Comparison of ENCODE assay signal across 8 cellular contexts in genomic region chr1:206684003-206684402, GRCh38. TPM values are rescaled to one million over a fixed set of nuclear protein-coding genes. Genes with fewer than 3 reads are reported as not detected.
A peak's percentile ranks its signal among the peaks of the same experiment; 100 is the strongest.
DNase-seq lines count a peak whose midpoint lies in the region; ATAC-seq and TF ChIP-seq lines count a peak whose summit lies in the region.
"Had no signal": no experiment of that assay in that cellular context is flagged by ENCODE, and none has a peak within 500 bp of the region (broad histone marks: within the 10 kb centered on the region; RNA-seq: fewer than 3 reads in every experiment).

No MANE protein-coding gene starts in this region.

- no peak overlapping the region for H2AFZ ChIP-seq in GM23338
- H2AFZ ChIP-seq in fibroblast of lung (ENCODE audit: low read length), result no peak overlapping the region

- peak overlapping the region; percentile 81 for H3K4me3 Mint-ChIP-seq in GM23338

- H3K27ac ChIP-seq in GM23338 (ENCODE audit: low read depth) (no peak overlapping the region), SJSA1 (no peak overlapping the region), fibroblast of lung (ENCODE audit: insufficient read depth, low read length) (no peak overlapping the region), gastrocnemius medialis (peak overlapping the region in 2 of 4 donors; percentile 68 to 98)
- H3K27ac ChIP-seq: SJCRH30 had no signal

- H3K9me2 ChIP-seq in GM23338 (ENCODE audit: insufficient read depth), result no peaks in the 10 kb centered on the region

- H3K9me3 ChIP-seq in SJSA1 (replicated peaks) (no peaks in the 10 kb centered on the region), fibroblast of lung (ENCODE audit: control insufficient read depth, insufficient read depth, low read depth, low read length) (no peaks in the 10 kb centered on the region), gastrocnemius medialis (no peaks in the 10 kb centered on the region)
- H3K9me3 ChIP-seq: SJCRH30 had no signal

- peaks cover 40% of the 10 kb centered on the region for H3K4me1 Mint-ChIP-seq in GM23338

- H3K79me2 ChIP-seq in GM23338 (replicated peaks; ENCODE audit: insufficient read depth) (peaks cover 24% of the 10 kb centered on the region), fibroblast of lung (ENCODE audit: control insufficient read depth, insufficient read depth, low read length) (peaks cover 35% of the 10 kb centered on the region)

- H3K4me2 ChIP-seq in GM23338 (peak overlapping the region; percentile 94), fibroblast of lung (ENCODE audit: extremely low read depth, insufficient read depth, low read length) (peak overlapping the region; percentile 85)

- ATAC-seq in GM23338 (no peak), gastrocnemius medialis (no peak), HG03039 (IDR thresholded peaks at IDR 0.05; ENCODE audit: unreplicated experiment) (no peak)

- in situ Hi-C loops in gastrocnemius medialis (cut with MboI; ENCODE audit: low sequenced_read_pairs in 4 of 4), result loop anchor here in 1 of 4 donors (25.0 kb wide), 1 partner anchor 1128 kb away; no protein-coding TSS in a partner anchor

- no peak overlapping the region for H3K9ac ChIP-seq in fibroblast of lung (ENCODE audit: insufficient read depth, low read length)

- no peaks in the 10 kb centered on the region for H3K9me3 Mint-ChIP-seq in GM23338

- H3K4me3 ChIP-seq in GM23338 (peak overlapping the region; percentile 74), SJSA1 (peak overlapping the region; percentile 75), fibroblast of lung (replicated peaks in 1 of 4; ENCODE audit: control extremely low read depth in 1 of 4, insufficient read depth in 1 of 4, low read depth in 3 of 4, low read length in 4 of 4) (peak overlapping the region in 3 of 4 experiments; percentile 57 to 82 (median 76)), gastrocnemius medialis (peak overlapping the region in 3 of 4 donors; percentile 53 to 79 (median 76))

- no peak overlapping the region for H3K27ac Mint-ChIP-seq in GM23338

- H3K27me3 Mint-ChIP-seq in GM23338 (ENCODE audit: insufficient read depth, low read depth, poor library complexity), result peaks cover 37% of the 10 kb centered on the region

- H3K36me3 ChIP-seq in GM23338 (ENCODE audit: insufficient read depth), result no peaks in the 10 kb centered on the region
- peaks cover 9% of the 10 kb centered on the region for H3K36me3 ChIP-seq in SJSA1
- no peaks in the 10 kb centered on the region for H3K36me3 ChIP-seq in fibroblast of lung (ENCODE audit: control insufficient read depth, insufficient read depth, low read length)
- H3K36me3 ChIP-seq in gastrocnemius medialis, result no peaks in the 10 kb centered on the region
- H3K36me3 ChIP-seq: SJCRH30 had no signal

- no peak for DNase-seq in GM23338 (ENCODE audit: low spot score)
- DNase-seq in SJSA1 (ENCODE audit: low read depth in 1 of 2, low spot score in 2 of 2), result no peak
- no peak for DNase-seq in fibroblast of lung (ENCODE audit: low read depth in 2 of 2)
- no peak for DNase-seq in gastrocnemius medialis
- no peak for DNase-seq in hypothalamus (lab: John Stamatoyannopoulos, UW)
- DNase-seq in activated effector memory CD4-positive, alpha-beta T cell treated with Interleukin-2 at 50 U/mL for 16 hours, result no peak

- H3K4me1 ChIP-seq in GM23338 (ENCODE audit: insufficient read depth) (peaks cover 32% of the 10 kb centered on the region), SJSA1 (replicated peaks) (peaks cover 30% of the 10 kb centered on the region), fibroblast of lung (ENCODE audit: control insufficient read depth, extremely low read depth, insufficient read depth, low read length) (peaks cover 11% of the 10 kb centered on the region), gastrocnemius medialis (peaks cover 32 to 36% of the 10 kb centered on the region in 2 donors)

- intact Hi-C loops in gastrocnemius medialis (cut with DNase I; ENCODE audit: low total_unique reads), result loop anchor here (1.0 kb wide), 2 partner anchors 26 to 49 kb away; partner anchors contain the start of gene DYRK3

- H4K20me1 ChIP-seq in GM23338 (replicated peaks; ENCODE audit: insufficient read depth), result peaks cover 25% of the 10 kb centered on the region
- no peaks in the 10 kb centered on the region for H4K20me1 ChIP-seq in fibroblast of lung (ENCODE audit: control insufficient read depth, extremely low read depth, insufficient read depth, low read length)

- H3F3A ChIP-seq in GM23338 (replicated peaks; ENCODE audit: low read depth), result peaks cover 11% of the 10 kb centered on the region; the same call in 1 of the 2 replicates

- TF ChIP-seq POLR2A in gastrocnemius medialis (IDR thresholded peaks at IDR 0.05), result no peak

- TF ChIP-seq CTCF in GM23338 (conservative IDR thresholded peaks at IDR 0.05; ENCODE audit: low read depth in 2 of 2) (no peak), fibroblast of lung (conservative IDR thresholded peaks at IDR 0.05 in 1 of 2, IDR thresholded peaks at IDR 0.05 in 1 of 2; ENCODE audit: low read depth in 1 of 2, low read length in 2 of 2) (no peak), gastrocnemius medialis (IDR thresholded peaks at IDR 0.05 in 4 of 5, conservative IDR thresholded peaks at IDR 0.05 in 1 of 5) (no peak)

- peaks cover 43% of the 10 kb centered on the region for H3K27me3 ChIP-seq in GM23338 (ENCODE audit: insufficient read depth)
- H3K27me3 ChIP-seq in SJSA1 (replicated peaks), result no peaks in the 10 kb centered on the region
- peaks cover 6% of the 10 kb centered on the region for H3K27me3 ChIP-seq in fibroblast of lung (ENCODE audit: control insufficient read depth, insufficient read depth, low read length)
- no peaks in the 10 kb centered on the region for H3K27me3 ChIP-seq in gastrocnemius medialis
- H3K27me3 ChIP-seq: SJCRH30 had no signal

- H3K36me3 Mint-ChIP-seq in GM23338 (ENCODE audit: low read depth), result peaks cover 3% of the 10 kb centered on the region; the same call in 1 of the 3 replicates

TF ChIP-seq in GM23338, 12 proteins besides CTCF, POLR2A, EP300 and RAD21 (continues in another document):
- TF ChIP-seq EZH2 (IDR thresholded peaks at IDR 0.05; ENCODE audit: low read depth, unreplicated experiment) (no peak), NANOG (IDR thresholded peaks at IDR 0.05; ENCODE audit: borderline replicate concordance) (no peak), EZH2phosphoT487 (IDR thresholded peaks at IDR 0.05; ENCODE audit: unreplicated experiment) (no peak), STAT1 (IDR thresholded peaks at IDR 0.05; ENCODE audit: unreplicated experiment) (no peak), JUNB (IDR thresholded peaks at IDR 0.05; ENCODE audit: unreplicated experiment) (no peak)
- TF ChIP-seq, protein P1, sequence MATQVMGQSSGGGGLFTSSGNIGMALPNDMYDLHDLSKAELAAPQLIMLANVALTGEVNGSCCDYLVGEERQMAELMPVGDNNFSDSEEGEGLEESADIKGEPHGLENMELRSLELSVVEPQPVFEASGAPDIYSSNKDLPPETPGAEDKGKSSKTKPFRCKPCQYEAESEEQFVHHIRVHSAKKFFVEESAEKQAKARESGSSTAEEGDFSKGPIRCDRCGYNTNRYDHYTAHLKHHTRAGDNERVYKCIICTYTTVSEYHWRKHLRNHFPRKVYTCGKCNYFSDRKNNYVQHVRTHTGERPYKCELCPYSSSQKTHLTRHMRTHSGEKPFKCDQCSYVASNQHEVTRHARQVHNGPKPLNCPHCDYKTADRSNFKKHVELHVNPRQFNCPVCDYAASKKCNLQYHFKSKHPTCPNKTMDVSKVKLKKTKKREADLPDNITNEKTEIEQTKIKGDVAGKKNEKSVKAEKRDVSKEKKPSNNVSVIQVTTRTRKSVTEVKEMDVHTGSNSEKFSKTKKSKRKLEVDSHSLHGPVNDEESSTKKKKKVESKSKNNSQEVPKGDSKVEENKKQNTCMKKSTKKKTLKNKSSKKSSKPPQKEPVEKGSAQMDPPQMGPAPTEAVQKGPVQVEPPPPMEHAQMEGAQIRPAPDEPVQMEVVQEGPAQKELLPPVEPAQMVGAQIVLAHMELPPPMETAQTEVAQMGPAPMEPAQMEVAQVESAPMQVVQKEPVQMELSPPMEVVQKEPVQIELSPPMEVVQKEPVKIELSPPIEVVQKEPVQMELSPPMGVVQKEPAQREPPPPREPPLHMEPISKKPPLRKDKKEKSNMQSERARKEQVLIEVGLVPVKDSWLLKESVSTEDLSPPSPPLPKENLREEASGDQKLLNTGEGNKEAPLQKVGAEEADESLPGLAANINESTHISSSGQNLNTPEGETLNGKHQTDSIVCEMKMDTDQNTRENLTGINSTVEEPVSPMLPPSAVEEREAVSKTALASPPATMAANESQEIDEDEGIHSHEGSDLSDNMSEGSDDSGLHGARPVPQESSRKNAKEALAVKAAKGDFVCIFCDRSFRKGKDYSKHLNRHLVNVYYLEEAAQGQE (IDR thresholded peaks at IDR 0.05; ENCODE audit: unreplicated experiment), result no peak

RNA-seq across cellular contexts. Expression of gene MAPKAPK2, which starts 0.7 kb away (rescaled TPM):
- total RNA-seq in GM23338 (2014; rRNA removed; shearing (Covaris generic)), result 30.4 and 32.1 TPM in 2 replicates
- polyA plus RNA-seq in GM23338 (2016; fragmentation: Nextera tagmentation; extraction: Ambion mirVana), result 9.6 and 10.1 TPM in 2 replicates
- total RNA-seq in SJSA1 (2014; rRNA removed; shearing (Covaris generic)), result 45.4 and 58.6 TPM in 2 replicates
- total RNA-seq in fibroblast of lung, result 31.3 and 51.9 TPM in 2 replicates
- 74.4 and 85.7 TPM in 2 replicates for polyA plus RNA-seq in fibroblast of lung
- 65.5 and 70.1 TPM in 2 replicates for polyA plus RNA-seq in fibroblast of lung (2012)
- polyA minus RNA-seq in fibroblast of lung (ENCODE audit: low replicate concordance), result 138 and 201 TPM in 2 replicates
- 100 to 1,000 TPM; 115 to 207 (median 140) TPM for total RNA-seq in gastrocnemius medialis

RNA-seq across cellular contexts. Expression of gene DYRK3, which starts 48.7 kb away (rescaled TPM):
- 8.5 and 9.5 TPM in 2 replicates for total RNA-seq in GM23338 (2014; rRNA removed; shearing (Covaris generic))
- 1.8 and 2.9 TPM in 2 replicates for polyA plus RNA-seq in GM23338 (2016; fragmentation: Nextera tagmentation; extraction: Ambion mirVana)
- total RNA-seq in SJSA1 (2014; rRNA removed; shearing (Covaris generic)), result 3.9 and 11.2 TPM in 2 replicates
- 28.5 and 38.5 TPM in 2 replicates for total RNA-seq in fibroblast of lung
- polyA plus RNA-seq in fibroblast of lung, result 9.3 and 10.2 TPM in 2 replicates
- polyA plus RNA-seq in fibroblast of lung (2012), result 10.7 and 11.2 TPM in 2 replicates
- 5.9 and 8.1 TPM in 2 replicates for polyA minus RNA-seq in fibroblast of lung (ENCODE audit: low replicate concordance)
- 1 to 10 TPM in 2 of 4 donors, under 1 TPM in 2; 0.85 to 1.8 (median 1.0) TPM for total RNA-seq in gastrocnemius medialis
